In the genomic region with DNA sequence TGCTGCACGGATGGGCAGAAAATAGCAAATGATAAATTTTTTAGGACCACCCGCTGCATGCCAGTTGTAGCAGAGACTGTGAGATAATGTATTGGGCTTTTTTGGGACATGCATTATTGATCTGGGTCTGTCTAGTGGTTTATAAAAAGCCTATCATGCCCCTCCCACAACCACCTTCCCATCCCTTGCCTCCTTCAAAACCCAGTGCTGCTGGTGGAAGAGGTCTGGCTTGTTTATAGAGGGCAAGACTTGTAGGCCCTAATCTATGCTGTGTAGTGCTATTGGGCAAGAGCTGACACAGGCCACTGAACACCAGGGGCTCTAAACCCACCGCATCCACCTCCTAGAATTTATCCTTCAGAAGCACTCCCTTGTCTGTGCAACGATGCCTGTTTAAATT, we compare ENCODE assay signal across 30 cellular contexts.
"Had no signal": no experiment of that assay in that cellular context is flagged by ENCODE, and none has a peak within 500 bp of the region (broad histone marks: within the 10 kb centered on the region; RNA-seq: fewer than 3 reads in every experiment).

No MANE protein-coding gene starts in this region.

- H3K27ac ChIP-seq: PC-9, SJSA1, SK-N-MC had no signal

- H3K36me3 Mint-ChIP-seq: T-cell had no signal

- H3K4me3 Mint-ChIP-seq: T-cell had no signal

- H3K9me3 Mint-ChIP-seq: T-cell had no signal

- H3K4me3 ChIP-seq: MG63, PC-9, SJSA1, SK-N-MC had no signal

- H3K4me2 ChIP-seq: PC-9 had no signal

- H3K36me3 ChIP-seq: MG63, SJSA1 had no signal

- H3K4me1 ChIP-seq: SJSA1 had no signal

- H3K27ac Mint-ChIP-seq: T-cell had no signal

- ATAC-seq: Panc1, SK-N-SH treated with all-trans-retinoic acid at 6 μM for 48 hours, T-cell had no signal

- DNase-seq: Kasumi-1, KG1, MG63, NCI-H1048, NCI-H1092 treated with DMSO at 0.1 percent for 48 hours, NCI-H1105 treated with DMSO at 0.1 percent for 48 hours, NCI-H1417, NCI-H1436, NCI-H146, NCI-H1694, NCI-H187, NCI-H1930, NCI-H2029 treated with DMSO at 0.1 percent for 48 hours, NCI-H2081 treated with DMSO at 0.1 percent for 48 hours, NCI-H2107, NCI-H2171, NCI-H226, NCI-H446 treated with DMSO at 0.1 percent for 48 hours, NCI-H510A, NCI-H526, NCI-H69, NCI-H748 treated with DMSO at 0.1 percent for 48 hours, PC-9, Right ventricle myocardium superior, SHP77 treated with DMSO at 0.1 percent for 48 hours, T-cell had no signal

- H3K9me3 ChIP-seq: MG63, SJSA1 had no signal

- H2AFZ ChIP-seq: PC-9 had no signal
